Comparison of ENCODE assay signal across 16 cellular contexts in genomic region chr9:105860526-105860925, GRCh38.
DNase-seq lines count a peak whose midpoint lies in the region; ATAC-seq, FAIRE-seq and TF ChIP-seq lines count a peak whose summit lies in the region.
"Had no signal": no experiment of that assay in that cellular context is flagged by ENCODE, and none has a peak within 500 bp of the region (broad histone marks: within the 10 kb centered on the region; RNA-seq: fewer than 3 reads in every experiment).

No MANE protein-coding gene starts in this region.

- no peak overlapping the region for H3K9ac ChIP-seq in astrocyte (ENCODE audit: low read length)
- H3K9ac ChIP-seq: BLaER1 had no signal

- peak; percentile 41 for ATAC-seq in activated CD8-positive, alpha-beta T cell treated with anti-CD3 and anti-CD28 coated beads for 36 hours
- no peak for ATAC-seq in activated CD8-positive, alpha-beta T cell treated with anti-CD3 and anti-CD28 coated beads, Interleukin-2, amount 10 ng/mL, durations not matched to agents 7 days and 5 days
- ATAC-seq in HG03457 (IDR thresholded peaks at IDR 0.05; ENCODE audit: unreplicated experiment), result no peak

- H3K4me2 ChIP-seq in astrocyte (ENCODE audit: low read length), result no peak overlapping the region

- H3K27ac Mint-ChIP-seq in activated CD8-positive, alpha-beta T cell treated with anti-CD3 and anti-CD28 coated beads for 36 hours, result no peak overlapping the region
- H3K27ac Mint-ChIP-seq in activated CD8-positive, alpha-beta T cell treated with anti-CD3 and anti-CD28 coated beads, Interleukin-2, amount 10 ng/mL, durations not matched to agents 7 days and 5 days, result no peak overlapping the region
- H3K27ac Mint-ChIP-seq in IgD-negative memory B cell (peak overlapping the region in 2 of 3 donors; percentile 34 to 77), astrocyte (ENCODE audit: unreplicated experiment) (peak overlapping the region; percentile 50)
- H3K27ac Mint-ChIP-seq: CD4-positive, alpha-beta memory T cell; H9 had no signal

- H3K36me3 Mint-ChIP-seq in activated CD8-positive, alpha-beta T cell treated with anti-CD3 and anti-CD28 coated beads for 36 hours (ENCODE audit: low read depth), result peaks cover 2% of the 10 kb centered on the region
- no peaks in the 10 kb centered on the region for H3K36me3 Mint-ChIP-seq in activated CD8-positive, alpha-beta T cell treated with anti-CD3 and anti-CD28 coated beads, Interleukin-2, amount 10 ng/mL, durations not matched to agents 7 days and 5 days (ENCODE audit: low read depth)
- H3K36me3 Mint-ChIP-seq in IgD-negative memory B cell (peaks cover 2% of the 10 kb centered on the region), astrocyte (ENCODE audit: low read depth, unreplicated experiment) (no peaks in the 10 kb centered on the region)
- H3K36me3 Mint-ChIP-seq: CD14-positive monocyte; CD4-positive, alpha-beta memory T cell had no signal

- DNase-seq in activated CD8-positive, alpha-beta T cell treated with anti-CD3 and anti-CD28 coated beads for 36 hours, result no peak
- DNase-seq in activated CD8-positive, alpha-beta T cell treated with anti-CD3 and anti-CD28 coated beads, Interleukin-2, amount 10 ng/mL, durations not matched to agents 7 days and 5 days, result no peak
- DNase-seq in astrocyte (ENCODE audit: low read depth), result no peak
- DNase-seq in NCI-H2029 (lab: John Stamatoyannopoulos, UW), result no peak
- DNase-seq in NOMO-1 (lab: John Stamatoyannopoulos, UW; ENCODE audit: unreplicated experiment in 2 of 2), result no peak
- DNase-seq: 8988T; Calu3; CD4-positive, alpha-beta memory T cell; DMS79 treated with DMSO at 0.1 percent for 48 hours; H9 had no signal

- H3K27me3 Mint-ChIP-seq in activated CD8-positive, alpha-beta T cell treated with anti-CD3 and anti-CD28 coated beads for 36 hours, result no peaks in the 10 kb centered on the region
- peaks cover 19% of the 10 kb centered on the region for H3K27me3 Mint-ChIP-seq in activated CD8-positive, alpha-beta T cell treated with anti-CD3 and anti-CD28 coated beads, Interleukin-2, amount 10 ng/mL, durations not matched to agents 7 days and 5 days (ENCODE audit: low read depth)
- H3K27me3 Mint-ChIP-seq in IgD-negative memory B cell (no peaks in the 10 kb centered on the region), astrocyte (ENCODE audit: low read depth, unreplicated experiment) (peaks cover 5% of the 10 kb centered on the region)

- no peak for TF ChIP-seq CTCF in activated CD8-positive, alpha-beta T cell treated with anti-CD3 and anti-CD28 coated beads for 36 hours (IDR thresholded peaks at IDR 0.05)
- TF ChIP-seq CTCF in astrocyte (IDR thresholded peaks at IDR 0.05; ENCODE audit: insufficient read depth, low read depth, low read length), result no peak

- H4K20me1 ChIP-seq in astrocyte (ENCODE audit: insufficient read depth, low read length), result no peaks in the 10 kb centered on the region
- H4K20me1 ChIP-seq: BLaER1 had no signal

- intact Hi-C loops in activated CD8-positive, alpha-beta T cell treated with anti-CD3 and anti-CD28 coated beads for 36 hours (cut with micrococcal nuclease), result no loop called here

- CTCF ChIA-PET in activated CD8-positive, alpha-beta T cell treated with anti-CD3 and anti-CD28 coated beads for 36 hours (lab: Charles Lee), result interaction anchor here (1.4 to 1.6 kb wide), 2 partner anchors 18 to 21 kb away, joined by 5 to 6 read pairs; no protein-coding TSS in a partner anchor
- CTCF ChIA-PET in activated CD8-positive, alpha-beta T cell treated with anti-CD3 and anti-CD28 coated beads, Interleukin-2, amount 10 ng/mL, durations not matched to agents 7 days and 5 days (lab: Charles Lee), result interaction anchor here (1.1 to 1.6 kb wide), 2 partner anchors 19 to 21 kb away, joined by 4 to 9 read pairs; no protein-coding TSS in a partner anchor

- H2AFZ ChIP-seq in astrocyte (ENCODE audit: low read depth, low read length), result no peak overlapping the region

- no peaks in the 10 kb centered on the region for H3K4me1 ChIP-seq in astrocyte (ENCODE audit: insufficient read depth, low read length)

- H3K79me2 ChIP-seq in astrocyte (ENCODE audit: insufficient read depth, low read length), result no peaks in the 10 kb centered on the region

- H3K27me3 ChIP-seq in astrocyte (ENCODE audit: insufficient read depth, low read length), result no peaks in the 10 kb centered on the region
- H3K27me3 ChIP-seq: BLaER1 had no signal

- no peak overlapping the region for H3K4me3 Mint-ChIP-seq in activated CD8-positive, alpha-beta T cell treated with anti-CD3 and anti-CD28 coated beads for 36 hours
- H3K4me3 Mint-ChIP-seq in activated CD8-positive, alpha-beta T cell treated with anti-CD3 and anti-CD28 coated beads, Interleukin-2, amount 10 ng/mL, durations not matched to agents 7 days and 5 days, result no peak overlapping the region
- H3K4me3 Mint-ChIP-seq in IgD-negative memory B cell (no peak overlapping the region), astrocyte (ENCODE audit: unreplicated experiment) (no peak overlapping the region)
- H3K4me3 Mint-ChIP-seq: H9 had no signal

- POLR2A ChIA-PET in activated CD8-positive, alpha-beta T cell treated with anti-CD3 and anti-CD28 coated beads for 36 hours (lab: Charles Lee), result interaction anchor here (0.8 kb wide), 1 partner anchor 32 kb away, joined by 3 read pairs; no protein-coding TSS in a partner anchor
- POLR2A ChIA-PET in activated CD8-positive, alpha-beta T cell treated with anti-CD3 and anti-CD28 coated beads, Interleukin-2, amount 10 ng/mL, durations not matched to agents 7 days and 5 days (lab: Charles Lee), result no interaction called here

- H3K9me3 ChIP-seq in astrocyte (ENCODE audit: insufficient read depth, low read depth, low read length), result no peaks in the 10 kb centered on the region
- H3K9me3 ChIP-seq: BLaER1 had no signal

- no peaks in the 10 kb centered on the region for H3K36me3 ChIP-seq in astrocyte (ENCODE audit: insufficient read depth, low read length)
- H3K36me3 ChIP-seq: BLaER1 had no signal

- FAIRE-seq in astrocyte (lab: Jason Lieb, UNC), result no peak
- FAIRE-seq: GM12891, H1 had no signal

- H3K4me3 ChIP-seq in astrocyte (ENCODE audit: insufficient read depth, low read depth, low read length), result no peak overlapping the region
- H3K4me3 ChIP-seq: BLaER1 had no signal

- H3K27ac ChIP-seq in astrocyte (ENCODE audit: low read depth, low read length), result no peak overlapping the region
- H3K27ac ChIP-seq: BLaER1 had no signal

- peaks cover 22% of the 10 kb centered on the region for H3K4me1 Mint-ChIP-seq in activated CD8-positive, alpha-beta T cell treated with anti-CD3 and anti-CD28 coated beads for 36 hours (ENCODE audit: low read depth)
- H3K4me1 Mint-ChIP-seq in activated CD8-positive, alpha-beta T cell treated with anti-CD3 and anti-CD28 coated beads, Interleukin-2, amount 10 ng/mL, durations not matched to agents 7 days and 5 days (ENCODE audit: low read depth), result peaks cover 27% of the 10 kb centered on the region
- H3K4me1 Mint-ChIP-seq in IgD-negative memory B cell (peaks cover 11 to 21% (median 12%) of the 10 kb centered on the region in 3 donors), astrocyte (ENCODE audit: low read depth, unreplicated experiment) (peaks cover 12% of the 10 kb centered on the region)

- H3K9me3 Mint-ChIP-seq in activated CD8-positive, alpha-beta T cell treated with anti-CD3 and anti-CD28 coated beads for 36 hours, result peaks cover 5% of the 10 kb centered on the region
- H3K9me3 Mint-ChIP-seq in activated CD8-positive, alpha-beta T cell treated with anti-CD3 and anti-CD28 coated beads, Interleukin-2, amount 10 ng/mL, durations not matched to agents 7 days and 5 days (ENCODE audit: insufficient read depth), result no peaks in the 10 kb centered on the region
- H3K9me3 Mint-ChIP-seq in IgD-negative memory B cell (peaks cover 0 to 7% (median 7%) of the 10 kb centered on the region in 3 donors), astrocyte (ENCODE audit: unreplicated experiment) (no peaks in the 10 kb centered on the region)
- H3K9me3 Mint-ChIP-seq: H9 had no signal

Comparison
In these comparisons a context has a peak if more than half of its experiments do, and no peak if none do; other contexts are left out.
1. H3K27ac Mint-ChIP-seq: peak in IgD-negative memory B cell (2 of 3) and astrocyte (single experiment); none in activated CD8-positive, alpha-beta T cell treated with anti-CD3 and anti-CD28 coated beads for 36 hours (single experiment) and activated CD8-positive, alpha-beta T cell treated with anti-CD3 and anti-CD28 coated beads, Interleukin-2, amount 10 ng/mL, durations not matched to agents 7 days and 5 days (single experiment).